1 cellular context compared by ENCODE assay signal in genomic region chr2:27442981-27443323, GRCh38.
TF ChIP-seq lines count a peak whose summit lies in the region.

No MANE protein-coding gene starts in this region.

TF ChIP-seq in K562, 482 proteins besides CTCF, POLR2A, EP300 and RAD21:
- TF ChIP-seq BMI1 (IDR thresholded peaks at IDR 0.05; ENCODE audit: low read length): no peak
- TF ChIP-seq ZNF398 (CRISPR knock-in tag; IDR thresholded peaks at IDR 0.05): no peak
- TF ChIP-seq HOMEZ (CRISPR knock-in tag; IDR thresholded peaks at IDR 0.05): no peak
- TF ChIP-seq DMBX1 (CRISPR knock-in tag; IDR thresholded peaks at IDR 0.05; ENCODE audit: borderline replicate concordance): no peak
- no peak for TF ChIP-seq RB1 (IDR thresholded peaks at IDR 0.05; ENCODE audit: low read depth)
- TF ChIP-seq RREB1 (CRISPR knock-in tag; IDR thresholded peaks at IDR 0.05): no peak
- TF ChIP-seq ZNF444 (CRISPR knock-in tag; IDR thresholded peaks at IDR 0.05): no peak
- no peak for TF ChIP-seq ZNF133 (CRISPR knock-in tag; IDR thresholded peaks at IDR 0.05)
- no peak for TF ChIP-seq POLR2B (IDR thresholded peaks at IDR 0.05; ENCODE audit: low read depth, partially characterized antibody)
- TF ChIP-seq XRCC4 (IDR thresholded peaks at IDR 0.05; ENCODE audit: extremely low read depth, insufficient read depth, insufficient read length): no peak
- TF ChIP-seq SNRNP70 (optimal IDR thresholded peaks at IDR 0.05; ENCODE audit: low read depth, low read length): no peak
- no peak for TF ChIP-seq IRF1 (CRISPR knock-in tag; IDR thresholded peaks at IDR 0.05; ENCODE audit: borderline replicate concordance)
- TF ChIP-seq ZNF639 (CRISPR knock-in tag; conservative IDR thresholded peaks at IDR 0.05 in 1 of 2, IDR thresholded peaks at IDR 0.05 in 1 of 2): no peak
- no peak for TF ChIP-seq ZNF609 (CRISPR knock-in tag; IDR thresholded peaks at IDR 0.05; ENCODE audit: borderline replicate concordance)
- TF ChIP-seq ZNF511 (CRISPR knock-in tag; IDR thresholded peaks at IDR 0.05): no peak
